ENCODE assay signal across 8 cellular contexts in genomic region chrX:130174051-130174704, GRCh38. TPM values are rescaled to one million over a fixed set of nuclear protein-coding genes. Genes with fewer than 3 reads are reported as not detected.
DNase-seq lines count a peak whose midpoint lies in the region; ATAC-seq and TF ChIP-seq lines count a peak whose summit lies in the region.

No MANE protein-coding gene starts in this region.

- TF ChIP-seq CTCF in suprapubic skin (IDR thresholded peaks at IDR 0.05) = no peak

- H3K27me3 ChIP-seq in suprapubic skin = no peaks in the 10 kb centered on the region

- ATAC-seq in activated CD4-positive, alpha-beta T cell treated with anti-CD3 and anti-CD28 coated beads for 36 hours = no peak
- no peak for ATAC-seq in HG02840 (IDR thresholded peaks at IDR 0.05; ENCODE audit: low FRiP score, unreplicated experiment)

- DNase-seq in activated CD4-positive, alpha-beta T cell treated with anti-CD3 and anti-CD28 coated beads for 36 hours = no peak
- no peak for DNase-seq in activated CD4-positive, alpha-beta T cell treated with anti-CD3 and anti-CD28 coated beads, Interleukin-2, amount 50 U/mL, for 1 hour
- no peak for DNase-seq in activated naive CD8-positive, alpha-beta T cell treated with anti-CD3 and anti-CD28 coated beads for 36 hours
- peak; percentile 78 for DNase-seq in hepatic stellate cell (ENCODE audit: low spot score)
- DNase-seq in suprapubic skin (ENCODE audit: low spot score in 2 of 2) = no peak
- DNase-seq in DMS53 (lab: John Stamatoyannopoulos, UW) = no peak
- DNase-seq in germinal center (ENCODE audit: low spot score) = no peak

- TF ChIP-seq POLR2A in suprapubic skin (IDR thresholded peaks at IDR 0.05) = no peak

- no peak for TF ChIP-seq EP300 in suprapubic skin (IDR thresholded peaks at IDR 0.05)

- intact Hi-C loops in activated CD4-positive, alpha-beta T cell treated with anti-CD3 and anti-CD28 coated beads for 36 hours (cut with DNase I, micrococcal nuclease) = loop anchor here (5.0 to 10.0 kb wide), 5 partner anchors 92 to 392 kb away; partner anchors contain the start of genes SLC25A14 (in 1 of the 2) and ZDHHC9 (in 1 of the 2)

- H3K27me3 Mint-ChIP-seq in activated CD4-positive, alpha-beta T cell treated with anti-CD3 and anti-CD28 coated beads for 36 hours = no peaks in the 10 kb centered on the region
- H3K27me3 Mint-ChIP-seq in activated naive CD8-positive, alpha-beta T cell treated with anti-CD3 and anti-CD28 coated beads for 36 hours = no peaks in the 10 kb centered on the region

- 37% methylated on average over 10 of the region's 10 CpGs for WGBS in suprapubic skin

- H3K4me3 ChIP-seq in suprapubic skin = no peak overlapping the region

- no peaks in the 10 kb centered on the region for H3K9me3 Mint-ChIP-seq in activated CD4-positive, alpha-beta T cell treated with anti-CD3 and anti-CD28 coated beads for 36 hours (ENCODE audit: low read depth)
- H3K9me3 Mint-ChIP-seq in activated naive CD8-positive, alpha-beta T cell treated with anti-CD3 and anti-CD28 coated beads for 36 hours = peaks cover 2% of the 10 kb centered on the region

- no peaks in the 10 kb centered on the region for H3K9me3 ChIP-seq in suprapubic skin

- peaks cover 17% of the 10 kb centered on the region for H3K36me3 Mint-ChIP-seq in activated CD4-positive, alpha-beta T cell treated with anti-CD3 and anti-CD28 coated beads for 36 hours (ENCODE audit: low read depth)
- peaks cover 30% of the 10 kb centered on the region for H3K36me3 Mint-ChIP-seq in activated naive CD8-positive, alpha-beta T cell treated with anti-CD3 and anti-CD28 coated beads for 36 hours

- peaks cover 32% of the 10 kb centered on the region for H3K4me1 ChIP-seq in suprapubic skin

- H3K4me3 Mint-ChIP-seq in activated CD4-positive, alpha-beta T cell treated with anti-CD3 and anti-CD28 coated beads for 36 hours = peak overlapping the region; percentile 88
- H3K4me3 Mint-ChIP-seq in activated naive CD8-positive, alpha-beta T cell treated with anti-CD3 and anti-CD28 coated beads for 36 hours = peak overlapping the region; percentile 90

- H3K36me3 ChIP-seq in suprapubic skin = no peaks in the 10 kb centered on the region

- CTCF ChIA-PET in activated CD4-positive, alpha-beta T cell treated with anti-CD3 and anti-CD28 coated beads for 36 hours (lab: Charles Lee) = interaction anchor here (0.8 to 1.3 kb wide), 3 partner anchors 17 to 90 kb away, joined by 3 read pairs; no protein-coding TSS in a partner anchor

- peaks cover 48% of the 10 kb centered on the region for H3K4me1 Mint-ChIP-seq in activated CD4-positive, alpha-beta T cell treated with anti-CD3 and anti-CD28 coated beads for 36 hours
- H3K4me1 Mint-ChIP-seq in activated naive CD8-positive, alpha-beta T cell treated with anti-CD3 and anti-CD28 coated beads for 36 hours = peaks cover 41% of the 10 kb centered on the region

- POLR2A ChIA-PET in activated CD4-positive, alpha-beta T cell treated with anti-CD3 and anti-CD28 coated beads for 36 hours (lab: Charles Lee) = no interaction called here

- H3K27ac Mint-ChIP-seq in activated CD4-positive, alpha-beta T cell treated with anti-CD3 and anti-CD28 coated beads for 36 hours = peak overlapping the region; percentile 92
- H3K27ac Mint-ChIP-seq in activated naive CD8-positive, alpha-beta T cell treated with anti-CD3 and anti-CD28 coated beads for 36 hours = peak overlapping the region; percentile 95

- H3K27ac ChIP-seq in suprapubic skin = peak overlapping the region; percentile 75

RNA-seq across cellular contexts. Expression of gene RAB33A, which starts 2.4 kb away (rescaled TPM):
- 10 to 100 TPM; 24.0 to 24.7 TPM for total RNA-seq in activated CD4-positive, alpha-beta T cell treated with anti-CD3 and anti-CD28 coated beads for 36 hours
- 10 to 100 TPM; 22.6 to 26.1 TPM for total RNA-seq in activated naive CD8-positive, alpha-beta T cell treated with anti-CD3 and anti-CD28 coated beads for 36 hours
- not detected for total RNA-seq in suprapubic skin

RNA-seq across cellular contexts. Expression of gene AIFM1, which starts 8.5 kb away (rescaled TPM):
- 10 to 100 TPM; 48.8 to 61.7 TPM for total RNA-seq in activated CD4-positive, alpha-beta T cell treated with anti-CD3 and anti-CD28 coated beads for 36 hours
- total RNA-seq in activated naive CD8-positive, alpha-beta T cell treated with anti-CD3 and anti-CD28 coated beads for 36 hours = 10 to 100 TPM; 60.1 to 62.7 TPM
- total RNA-seq in suprapubic skin = 10 to 100 TPM in 1 of 4 donors, 1 to 10 TPM in 3; 7.6 to 11.9 (median 9.3) TPM

Comparison
In these comparisons a context has a peak if more than half of its experiments do, and no peak if none do; other contexts are left out.
1. RNA of gene RAB33A, which starts 2.4 kb away (total RNA-seq): 22.6 to 26.1 TPM in activated naive CD8-positive, alpha-beta T cell treated with anti-CD3 and anti-CD28 coated beads for 36 hours and 24.0 to 24.7 TPM in activated CD4-positive, alpha-beta T cell treated with anti-CD3 and anti-CD28 coated beads for 36 hours; not detected in suprapubic skin; every median in the first group is over 10 times any median in the second.